11 cellular contexts compared by ENCODE assay signal in the genomic region with DNA sequence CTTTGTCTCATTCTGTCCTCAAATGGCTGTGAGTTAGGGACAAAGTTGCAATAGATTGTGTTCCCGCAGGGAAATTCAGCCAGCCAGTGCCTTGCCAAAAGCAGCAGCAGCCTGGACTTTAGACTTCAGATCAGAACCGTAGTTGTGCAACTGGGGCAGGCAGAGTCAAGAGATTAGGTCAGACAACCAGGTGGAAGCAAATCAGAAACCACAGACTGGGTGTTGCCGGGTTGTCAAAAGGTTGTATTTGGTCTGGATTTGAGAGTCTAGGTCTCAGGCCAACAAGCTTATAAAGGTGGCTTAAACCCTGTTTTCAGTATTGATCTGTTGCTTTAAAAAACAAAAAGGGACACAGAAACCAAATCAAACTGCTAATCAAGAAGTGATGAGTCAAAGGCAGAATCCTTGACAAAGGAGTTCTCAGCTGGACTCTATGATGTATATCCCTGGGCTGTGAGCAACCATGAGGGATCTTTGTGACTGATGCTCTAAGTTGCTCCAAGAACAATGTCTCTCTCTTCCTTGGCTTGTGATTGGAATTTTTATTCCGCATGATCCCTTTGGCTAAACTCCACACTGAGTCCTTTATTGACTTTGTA. TPM values are rescaled to one million over a fixed set of nuclear protein-coding genes. Genes with fewer than 3 reads are reported as not detected.
A peak's percentile ranks its signal among the peaks of the same experiment; 100 is the strongest.
DNase-seq lines count a peak whose midpoint lies in the region; ATAC-seq, FAIRE-seq and TF ChIP-seq lines count a peak whose summit lies in the region.
"Had no signal": no experiment of that assay in that cellular context is flagged by ENCODE, and none has a peak within 500 bp of the region (broad histone marks: within the 10 kb centered on the region; RNA-seq: fewer than 3 reads in every experiment).

No MANE protein-coding gene starts in this region.

- H3K27ac Mint-ChIP-seq in naive thymus-derived CD8-positive, alpha-beta T cell, result no peak overlapping the region
- H3K27ac Mint-ChIP-seq: CD4-positive, CD25-positive, alpha-beta regulatory T cell had no signal

- peaks cover 0 to 4% (median under 1%) of the 10 kb centered on the region in 4 donors for H3K4me1 Mint-ChIP-seq in naive thymus-derived CD8-positive, alpha-beta T cell
- H3K4me1 Mint-ChIP-seq: CD4-positive, CD25-positive, alpha-beta regulatory T cell had no signal

- no peaks in the 10 kb centered on the region for H3K27me3 Mint-ChIP-seq in naive thymus-derived CD8-positive, alpha-beta T cell

- H3K36me3 ChIP-seq in MG63 (no peaks in the 10 kb centered on the region), esophagus muscularis mucosa (no peaks in the 10 kb centered on the region), mucosa of rectum (ENCODE audit: control insufficient read depth in 2 of 2, insufficient read depth in 2 of 2, low read length in 2 of 2) (no peaks in the 10 kb centered on the region)

- DNase-seq in COLO668 (lab: John Stamatoyannopoulos, UW; ENCODE audit: unreplicated experiment) (peak; percentile 59), MG63 (peak; percentile 51), esophagus muscularis mucosa (ENCODE audit: extremely low spot score) (no peak), EL (no peak), GM19239 (ENCODE audit: insufficient read length, low spot score) (no peak)
- DNase-seq in naive thymus-derived CD8-positive, alpha-beta T cell, result no peak
- DNase-seq: CD4-positive, CD25-positive, alpha-beta regulatory T cell had no signal

- H3K36me3 Mint-ChIP-seq in naive thymus-derived CD8-positive, alpha-beta T cell, result peaks cover 0 to 6% (median 0%) of the 10 kb centered on the region in 3 donors

- no peak for TF ChIP-seq EP300 in esophagus muscularis mucosa (IDR thresholded peaks at IDR 0.05)

- no peak for TF ChIP-seq POLR2A in esophagus muscularis mucosa (IDR thresholded peaks at IDR 0.05; ENCODE audit: low read depth)

- H3K27me3 ChIP-seq in MG63, result no peaks in the 10 kb centered on the region
- H3K27me3 ChIP-seq in esophagus muscularis mucosa, result no peaks in the 10 kb centered on the region
- no peaks in the 10 kb centered on the region for H3K27me3 ChIP-seq in mucosa of rectum (ENCODE audit: control insufficient read depth in 2 of 2, insufficient read depth in 2 of 2, low read length in 2 of 2)

- no peak for TF ChIP-seq CTCF in esophagus muscularis mucosa (IDR thresholded peaks at IDR 0.05)

- no peak overlapping the region for H3K9ac ChIP-seq in mucosa of rectum (ENCODE audit: low read depth in 1 of 2, low read length in 2 of 2)
- H3K9ac ChIP-seq: parathyroid adenoma had no signal

- H3K9me3 Mint-ChIP-seq in naive thymus-derived CD8-positive, alpha-beta T cell, result no peaks in the 10 kb centered on the region

- H3K27ac ChIP-seq in esophagus muscularis mucosa (replicated peaks in 1 of 4), result peak overlapping the region; percentile 1 to 62 (median 44)
- peak overlapping the region; percentile 72 to 77 for H3K27ac ChIP-seq in mucosa of rectum (ENCODE audit: low read depth in 2 of 2, low read length in 2 of 2)
- H3K27ac ChIP-seq: HL-60, parathyroid adenoma had no signal

- no peaks in the 10 kb centered on the region for H3K9me3 ChIP-seq in MG63
- no peaks in the 10 kb centered on the region for H3K9me3 ChIP-seq in esophagus muscularis mucosa
- H3K9me3 ChIP-seq in mucosa of rectum (ENCODE audit: control insufficient read depth in 2 of 2, low read length in 2 of 2), result no peaks in the 10 kb centered on the region

- intact Hi-C loops in esophagus muscularis mucosa (cut with DNase I), result no loop called here

- no peak for FAIRE-seq in GM19239 (lab: Jason Lieb, UNC)

- H3K4me3 ChIP-seq in MG63 (no peak overlapping the region), esophagus muscularis mucosa (no peak overlapping the region), mucosa of rectum (ENCODE audit: low read length in 2 of 2) (peak overlapping the region in 1 of 2 donors; percentile 23)

- no peak for ATAC-seq in GM19397 (IDR thresholded peaks at IDR 0.05; ENCODE audit: unreplicated experiment)
- ATAC-seq in naive thymus-derived CD8-positive, alpha-beta T cell, result no peak

- peaks cover 29 to 50% (median 45%) of the 10 kb centered on the region in 4 donors for H3K4me1 ChIP-seq in esophagus muscularis mucosa
- peaks cover 34 to 45% of the 10 kb centered on the region in 2 donors for H3K4me1 ChIP-seq in mucosa of rectum (ENCODE audit: control insufficient read depth in 2 of 2, insufficient read depth in 2 of 2, low read length in 2 of 2)

- H3K4me3 Mint-ChIP-seq in naive thymus-derived CD8-positive, alpha-beta T cell, result no peak overlapping the region
- H3K4me3 Mint-ChIP-seq: CD4-positive, CD25-positive, alpha-beta regulatory T cell had no signal

- POLR2A ChIA-PET in naive thymus-derived CD8-positive, alpha-beta T cell (lab: Charles Lee), result no interaction called here

- 49% methylated on average over 3 of the region's 4 CpGs for WGBS in esophagus muscularis mucosa

RNA-seq across cellular contexts. Expression of a gene that starts 21.0 kb away (rescaled TPM):
- 45.1 and 46.6 TPM in 2 replicates for total RNA-seq in MG63 (2014; rRNA removed; shearing (Covaris generic); ENCODE audit: low replicate concordance)
- 10 to 100 TPM; 19.1 to 27.3 (median 19.6) TPM for total RNA-seq in esophagus muscularis mucosa
- 10 to 100 TPM; 13.2 to 14.0 TPM for total RNA-seq in naive thymus-derived CD8-positive, alpha-beta T cell
- polyA plus RNA-seq in naive thymus-derived CD8-positive, alpha-beta T cell, result 10 to 100 TPM; 18.9 to 24.1 (median 24.1) TPM

Comparison
In these comparisons a context has a peak if more than half of its experiments do, and no peak if none do; other contexts are left out.
1. DNase-seq: peak in COLO668 (single experiment) and MG63 (single experiment); none in esophagus muscularis mucosa (single experiment), naive thymus-derived CD8-positive, alpha-beta T cell (0 of 10), EL (single experiment) and GM19239 (single experiment).